Comparison of ENCODE assay signal across 8 cellular contexts in the genomic region with DNA sequence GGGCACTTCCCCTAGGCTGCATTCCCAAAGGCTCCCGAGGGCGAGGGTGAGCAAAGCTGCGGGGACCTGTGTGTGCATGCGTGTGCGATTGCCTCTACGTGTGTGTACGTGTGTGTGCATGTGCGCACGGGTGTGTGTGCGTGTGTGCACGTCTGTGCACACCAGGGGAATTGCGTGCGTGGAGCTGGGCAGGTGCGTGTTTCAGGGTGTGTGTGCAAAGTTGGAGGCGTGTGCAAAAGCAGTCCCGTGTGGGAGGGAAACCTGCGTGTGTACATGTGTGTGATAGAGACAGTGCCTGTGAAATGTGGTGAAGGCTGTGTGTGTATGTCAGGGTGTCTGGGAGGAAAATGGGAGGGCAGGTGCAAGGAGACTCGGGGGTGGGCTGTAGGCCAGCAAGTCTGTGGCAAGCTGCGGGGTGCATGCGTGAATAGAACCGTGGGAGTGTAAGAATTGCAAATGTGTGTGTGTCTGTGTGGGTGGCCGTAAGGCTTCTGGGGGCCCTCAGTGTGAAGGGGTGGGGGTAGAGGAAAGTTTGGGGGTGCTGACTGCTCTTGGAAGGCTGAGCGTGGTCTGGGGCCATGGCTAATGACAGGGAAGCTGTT. TPM values are rescaled to one million over a fixed set of nuclear protein-coding genes. Genes with fewer than 3 reads are reported as not detected.
DNase-seq lines count a peak whose midpoint lies in the region; ATAC-seq and TF ChIP-seq lines count a peak whose summit lies in the region.

No MANE protein-coding gene starts in this region.

- no peaks in the 10 kb centered on the region for H3K36me3 ChIP-seq in CD4-positive, CD25-positive, alpha-beta regulatory T cell (ENCODE audit: control insufficient read depth, insufficient read depth, low read length)
- H3K36me3 ChIP-seq in MM.1S (replicated peaks; ENCODE audit: insufficient read depth, low read length) (no peaks in the 10 kb centered on the region), neutrophil (no peaks in the 10 kb centered on the region)

- H3K9me2 ChIP-seq in MM.1S (replicated peaks; ENCODE audit: insufficient read depth, low read length): no peaks in the 10 kb centered on the region

- H3K4me2 ChIP-seq in MM.1S (ENCODE audit: low read depth, low read length): peak overlapping the region; percentile 91

- H3K79me2 ChIP-seq in MM.1S (ENCODE audit: low read length): no peaks in the 10 kb centered on the region

- H3K27ac Mint-ChIP-seq in CD4-positive, CD25-positive, alpha-beta regulatory T cell: no peak overlapping the region
- no peak overlapping the region for H3K27ac Mint-ChIP-seq in effector memory CD8-positive, alpha-beta T cell

- no peak for DNase-seq in CD4-positive, CD25-positive, alpha-beta regulatory T cell
- no peak for DNase-seq in MM.1S
- no peak for DNase-seq in effector memory CD8-positive, alpha-beta T cell
- DNase-seq in DMS53 treated with DMSO at 0.1 percent for 48 hours (lab: John Stamatoyannopoulos, UW; ENCODE audit: unreplicated experiment): no peak
- DNase-seq in effector CD8-positive, alpha-beta T cell (lab: John Stamatoyannopoulos, UW): no peak
- DNase-seq in NOMO-1 treated with DMSO at 0.1 percent for 48 hours (lab: John Stamatoyannopoulos, UW; ENCODE audit: unreplicated experiment): no peak

- H3K4me1 Mint-ChIP-seq in CD4-positive, CD25-positive, alpha-beta regulatory T cell: peaks cover 0 to 26% (median 13%) of the 10 kb centered on the region in 4 donors
- peaks cover 20% of the 10 kb centered on the region in 2 donors for H3K4me1 Mint-ChIP-seq in effector memory CD8-positive, alpha-beta T cell (ENCODE audit: low read depth in 2 of 2)

- H4K20me1 ChIP-seq in MM.1S (ENCODE audit: insufficient read depth, low read length): no peaks in the 10 kb centered on the region

- ATAC-seq in CD4-positive, CD25-positive, alpha-beta regulatory T cell (ENCODE audit: low read depth in 2 of 2): no peak
- ATAC-seq in effector memory CD8-positive, alpha-beta T cell (replicated peaks): no peak
- no peak for ATAC-seq in GM21390 (IDR thresholded peaks at IDR 0.05; ENCODE audit: unreplicated experiment)

- H3K27me3 ChIP-seq in CD4-positive, CD25-positive, alpha-beta regulatory T cell (ENCODE audit: control insufficient read depth, insufficient read depth, low read length): peaks cover 5% of the 10 kb centered on the region
- H3K27me3 ChIP-seq in MM.1S (replicated peaks; ENCODE audit: insufficient read depth, low read length) (peaks cover 41% of the 10 kb centered on the region), neutrophil (peaks cover 47% of the 10 kb centered on the region)

- no peak overlapping the region for H3K27ac ChIP-seq in CD4-positive, CD25-positive, alpha-beta regulatory T cell (ENCODE audit: insufficient read depth, low read length, poor library complexity, severe bottlenecking)
- H3K27ac ChIP-seq in MM.1S (ENCODE audit: low read length) (no peak overlapping the region), neutrophil (no peak overlapping the region)

- no peaks in the 10 kb centered on the region for H3K9me3 ChIP-seq in CD4-positive, CD25-positive, alpha-beta regulatory T cell (ENCODE audit: control insufficient read depth in 2 of 2, low read length in 2 of 2)
- H3K9me3 ChIP-seq in MM.1S (replicated peaks; ENCODE audit: insufficient read depth, low read length): no peaks in the 10 kb centered on the region
- no peaks in the 10 kb centered on the region for H3K9me3 ChIP-seq in neutrophil

- H3K27me3 Mint-ChIP-seq in CD4-positive, CD25-positive, alpha-beta regulatory T cell: peaks cover 55% of the 10 kb centered on the region
- peaks cover 53 to 88% of the 10 kb centered on the region in 2 donors for H3K27me3 Mint-ChIP-seq in effector memory CD8-positive, alpha-beta T cell

- peak overlapping the region; percentile 59 to 87 (median 64) for H3K4me3 Mint-ChIP-seq in CD4-positive, CD25-positive, alpha-beta regulatory T cell
- peak overlapping the region; percentile 83 to 85 for H3K4me3 Mint-ChIP-seq in effector memory CD8-positive, alpha-beta T cell

- no peaks in the 10 kb centered on the region for H3K36me3 Mint-ChIP-seq in CD4-positive, CD25-positive, alpha-beta regulatory T cell
- no peaks in the 10 kb centered on the region for H3K36me3 Mint-ChIP-seq in effector memory CD8-positive, alpha-beta T cell (ENCODE audit: insufficient read depth)

- no peak overlapping the region for H3K9ac ChIP-seq in MM.1S (ENCODE audit: low read length)

- H2AFZ ChIP-seq in MM.1S (ENCODE audit: low read length): no peak overlapping the region

- H3F3A ChIP-seq in MM.1S (ENCODE audit: insufficient read depth, low read length): no peaks in the 10 kb centered on the region

- peaks cover 17% of the 10 kb centered on the region for H3K4me1 ChIP-seq in CD4-positive, CD25-positive, alpha-beta regulatory T cell (ENCODE audit: control insufficient read depth, insufficient read depth, low read length, poor library complexity, severe bottlenecking)
- H3K4me1 ChIP-seq in MM.1S (ENCODE audit: low read length) (0 out of 2 replicates have a peak, but pooled peaks cover 7% of the 10 kb centered on the region), neutrophil (ENCODE audit: control insufficient read depth in 1 of 2, insufficient read depth in 1 of 2, low read depth in 1 of 2, low read length in 1 of 2) (peaks cover 20 to 26% of the 10 kb centered on the region in 2 experiments)

- TF ChIP-seq CTCF in MM.1S (IDR thresholded peaks at IDR 0.05; ENCODE audit: low read length): no peak
- no peak for TF ChIP-seq CTCF in neutrophil (IDR thresholded peaks at IDR 0.05)

- H3K4me3 ChIP-seq in CD4-positive, CD25-positive, alpha-beta regulatory T cell (ENCODE audit: low read depth, low read length): no peak overlapping the region
- H3K4me3 ChIP-seq in MM.1S (ENCODE audit: low read length): peak overlapping the region; percentile 33; the same call in 1 of the 2 replicates
- peak overlapping the region; percentile 30 to 64 for H3K4me3 ChIP-seq in neutrophil (ENCODE audit: low read depth in 1 of 2, low read length in 1 of 2)

- peaks cover 0 to 3% (median 0%) of the 10 kb centered on the region in 7 donors for H3K9me3 Mint-ChIP-seq in CD4-positive, CD25-positive, alpha-beta regulatory T cell
- no peaks in the 10 kb centered on the region for H3K9me3 Mint-ChIP-seq in effector memory CD8-positive, alpha-beta T cell

RNA-seq across cellular contexts. Expression of a gene that starts 0.5 kb away (rescaled TPM):
- total RNA-seq in CD4-positive, CD25-positive, alpha-beta regulatory T cell: 1.5 TPM
- polyA plus RNA-seq in CD4-positive, CD25-positive, alpha-beta regulatory T cell: not detected

RNA-seq across cellular contexts. Expression of a gene that starts 21.7 kb away (rescaled TPM):
- total RNA-seq in CD4-positive, CD25-positive, alpha-beta regulatory T cell: not detected
- under 1 TPM in 3 of 4 donors, not detected in 1; 0.11 to 0.19 (median 0.14) TPM for polyA plus RNA-seq in CD4-positive, CD25-positive, alpha-beta regulatory T cell
